ENCODE assay signal across 10 cellular contexts in genomic region chr19:1113986-1114483, GRCh38. TPM values are rescaled to one million over a fixed set of nuclear protein-coding genes. Genes with fewer than 3 reads are reported as not detected.
DNase-seq lines count a peak whose midpoint lies in the region; ATAC-seq and TF ChIP-seq lines count a peak whose summit lies in the region.
"Had no signal": no experiment of that assay in that cellular context is flagged by ENCODE, and none has a peak within 500 bp of the region (broad histone marks: within the 10 kb centered on the region; RNA-seq: fewer than 3 reads in every experiment).

No MANE protein-coding gene starts in this region.

- H3K4me3 Mint-ChIP-seq in MCF 10A (ENCODE audit: unreplicated experiment) (no peak overlapping the region), progenitor cell of endocrine pancreas (ENCODE audit: low read depth) (no peak overlapping the region)

- H3K36me3 Mint-ChIP-seq in MCF 10A (ENCODE audit: insufficient read depth, unreplicated experiment) (peaks cover 88% of the 10 kb centered on the region), progenitor cell of endocrine pancreas (ENCODE audit: insufficient read depth) (peaks cover 4% of the 10 kb centered on the region)

- H3K27me3 Mint-ChIP-seq in MCF 10A (ENCODE audit: insufficient read depth, unreplicated experiment) (no peaks in the 10 kb centered on the region), progenitor cell of endocrine pancreas (no peaks in the 10 kb centered on the region)

- POLR2A ChIA-PET in MCF 10A (lab: Yijun Ruan, JAX) = interaction anchor here (0.6 to 1.4 kb wide), 5 partner anchors 10 to 47 kb away, joined by 3 to 6 read pairs (median 3); partner anchors contain the start of gene GPX4

- H3K36me3 ChIP-seq in breast epithelium (no peaks in the 10 kb centered on the region), esophagus (ENCODE audit: control insufficient read depth in 2 of 2, insufficient read depth in 2 of 2, low read length in 1 of 2) (peaks cover 14 to 69% of the 10 kb centered on the region in 2 donors), osteoblast (ENCODE audit: insufficient read depth, low read length) (peaks cover 65% of the 10 kb centered on the region), upper lobe of left lung (peaks cover 45 to 99% (median 97%) of the 10 kb centered on the region in 4 donors)

- H3K27ac ChIP-seq in breast epithelium = peak overlapping the region; percentile 85 to 92
- peak overlapping the region; percentile 62 to 83 for H3K27ac ChIP-seq in esophagus (ENCODE audit: low read depth in 2 of 2, low read length in 1 of 2)
- peak overlapping the region; percentile 73 for H3K27ac ChIP-seq in osteoblast (ENCODE audit: low read depth, low read length)
- peak overlapping the region; percentile 61 to 88 (median 80) for H3K27ac ChIP-seq in upper lobe of left lung

- H3K27me3 ChIP-seq in breast epithelium = no peaks in the 10 kb centered on the region
- H3K27me3 ChIP-seq in esophagus (ENCODE audit: control insufficient read depth in 1 of 2, insufficient read depth in 2 of 2, low read length in 2 of 2) = no peaks in the 10 kb centered on the region
- no peaks in the 10 kb centered on the region for H3K27me3 ChIP-seq in osteoblast (ENCODE audit: insufficient read depth, low read length)
- no peaks in the 10 kb centered on the region for H3K27me3 ChIP-seq in upper lobe of left lung

- BruUV-seq in MCF 10A (replicated peaks; lab: Mats Ljungman, UMichigan) = no TSS peak

- H3K4me3 ChIP-seq in breast epithelium (peak overlapping the region in 1 of 3 donors; percentile 40), esophagus (ENCODE audit: low read depth in 1 of 2, low read length in 2 of 2) (no peak overlapping the region), osteoblast (ENCODE audit: insufficient read depth, low read length) (no peak overlapping the region), upper lobe of left lung (no peak overlapping the region)
- H3K4me3 ChIP-seq: lung had no signal

- TF ChIP-seq CTCF in breast epithelium (IDR thresholded peaks at IDR 0.05) (no peak), MCF 10A (IDR thresholded peaks at IDR 0.05; ENCODE audit: unreplicated experiment) (no peak), osteoblast (IDR thresholded peaks at IDR 0.05; ENCODE audit: extremely low read depth, low read depth, low read length) (no peak), upper lobe of left lung (IDR thresholded peaks at IDR 0.05) (no peak), progenitor cell of endocrine pancreas (IDR thresholded peaks at IDR 0.05; ENCODE audit: unreplicated experiment) (no peak)

- H3K4me2 ChIP-seq in osteoblast (ENCODE audit: insufficient read depth, low read length) = peak overlapping the region; percentile 10

- H3K79me2 ChIP-seq in osteoblast (ENCODE audit: insufficient read depth, low read length) = peaks cover 19% of the 10 kb centered on the region

- ATAC-seq in upper lobe of left lung (ENCODE audit: low FRiP score in 2 of 2) = no peak
- no peak for ATAC-seq in HG03108 (IDR thresholded peaks at IDR 0.05; ENCODE audit: unreplicated experiment)
- no peak for ATAC-seq in HG02759 (IDR thresholded peaks at IDR 0.05; ENCODE audit: unreplicated experiment)

- no peak overlapping the region for H3K27ac Mint-ChIP-seq in MCF 10A (ENCODE audit: low read depth, unreplicated experiment)
- no peak overlapping the region for H3K27ac Mint-ChIP-seq in progenitor cell of endocrine pancreas

- no peak for DNase-seq in breast epithelium (ENCODE audit: low spot score in 2 of 2)
- DNase-seq in MCF 10A (ENCODE audit: unreplicated experiment) = no peak
- DNase-seq in osteoblast (ENCODE audit: insufficient read length, low spot score, missing footprints) = no peak
- DNase-seq in upper lobe of left lung = peak in 1 of 2 donors; percentile 84
- no peak for DNase-seq in progenitor cell of endocrine pancreas (ENCODE audit: low spot score, unreplicated experiment)
- DNase-seq: cerebellar nuclear complex had no signal

- no peaks in the 10 kb centered on the region for H3K4me1 Mint-ChIP-seq in MCF 10A (ENCODE audit: insufficient read depth, unreplicated experiment)
- no peaks in the 10 kb centered on the region for H3K4me1 Mint-ChIP-seq in progenitor cell of endocrine pancreas (ENCODE audit: low read depth)

- H4K20me1 ChIP-seq in osteoblast (ENCODE audit: insufficient read depth, low read length) = peaks cover 43% of the 10 kb centered on the region

- intact Hi-C loops in breast epithelium (cut with DNase I; ENCODE audit: low total_unique reads) = no loop called here
- intact Hi-C loops in MCF 10A (cut with micrococcal nuclease) = loop anchor here (5.0 kb wide), 1 partner anchor 78 kb away; no protein-coding TSS in a partner anchor

- TF ChIP-seq POLR2A in breast epithelium (IDR thresholded peaks at IDR 0.05) (no peak), upper lobe of left lung (IDR thresholded peaks at IDR 0.05) (no peak)

- H3K4me1 ChIP-seq in breast epithelium = peaks cover 17 to 18% of the 10 kb centered on the region in 2 donors
- peaks cover 6 to 45% of the 10 kb centered on the region in 2 donors for H3K4me1 ChIP-seq in esophagus (ENCODE audit: control insufficient read depth in 2 of 2, insufficient read depth in 2 of 2, low read length in 1 of 2)
- peaks cover 5% of the 10 kb centered on the region for H3K4me1 ChIP-seq in osteoblast (ENCODE audit: insufficient read depth, low read length)
- peaks cover 20 to 31% (median 23%) of the 10 kb centered on the region in 4 donors for H3K4me1 ChIP-seq in upper lobe of left lung

- no peak overlapping the region for H2AFZ ChIP-seq in osteoblast (ENCODE audit: low read length)

- CTCF ChIA-PET in MCF 10A (lab: Yijun Ruan, JAX) = interaction anchor here (0.5 to 1.4 kb wide), 9 partner anchors 9 to 127 kb away, joined by 3 to 4 read pairs (median 3); partner anchors contain the start of gene ATP5F1D

- 84 to 87% methylated on average over 25 of the region's 25 CpGs for WGBS in esophagus, 2 donors
- 92 to 98% methylated on average over 23 to 25 of the region's 25 CpGs for WGBS in upper lobe of left lung, 2 donors

- no peak for TF ChIP-seq EP300 in upper lobe of left lung (IDR thresholded peaks at IDR 0.05)

- no peaks in the 10 kb centered on the region for H3K9me3 ChIP-seq in breast epithelium
- no peaks in the 10 kb centered on the region for H3K9me3 ChIP-seq in esophagus (ENCODE audit: control insufficient read depth in 2 of 2, insufficient read depth in 1 of 2, low read depth in 1 of 2, low read length in 1 of 2)
- H3K9me3 ChIP-seq in osteoblast (ENCODE audit: low read depth, low read length) = no peaks in the 10 kb centered on the region
- H3K9me3 ChIP-seq in upper lobe of left lung = no peaks in the 10 kb centered on the region

- H3K9me3 Mint-ChIP-seq in MCF 10A (ENCODE audit: unreplicated experiment) (no peaks in the 10 kb centered on the region), progenitor cell of endocrine pancreas (ENCODE audit: low read depth) (no peaks in the 10 kb centered on the region)

RNA-seq across cellular contexts. Expression of gene GPX4, which starts 10.2 kb away (rescaled TPM):
- total RNA-seq in breast epithelium = 1,000 to 10,000 TPM in 1 of 3 donors, 100 to 1,000 TPM in 2; 357 to 1,796 (median 492) TPM
- total RNA-seq in MCF 10A (2022) = 179 and 191 TPM in 2 replicates
- 100 to 1,000 TPM; 271 to 294 TPM for polyA plus RNA-seq in esophagus
- 515 TPM in 2 replicates for total RNA-seq in osteoblast
- 100 to 1,000 TPM; 370 to 717 (median 484) TPM for total RNA-seq in upper lobe of left lung
- 231 and 236 TPM in 2 replicates for total RNA-seq in progenitor cell of endocrine pancreas

RNA-seq across cellular contexts. Expression of gene POLR2E, which starts 18.9 kb away (rescaled TPM):
- total RNA-seq in breast epithelium (100 to 1,000 TPM in 1 of 3 donors, 10 to 100 TPM in 2; 65.9 to 175 (median 89.1) TPM), MCF 10A (2022) (184 and 201 TPM in 2 replicates), osteoblast (70.2 and 74.0 TPM in 2 replicates), upper lobe of left lung (100 to 1,000 TPM in 4 of 6 donors, 10 to 100 TPM in 2; 50.0 to 176 (median 103) TPM), progenitor cell of endocrine pancreas (161 TPM in 2 replicates)
- 100 to 1,000 TPM in 1 of 2 donors, 10 to 100 TPM in 1; 77.9 to 162 TPM for polyA plus RNA-seq in esophagus

RNA-seq across cellular contexts. Expression of gene ARHGAP45, which starts 47.1 kb away (rescaled TPM):
- total RNA-seq in breast epithelium (10 to 100 TPM; 18.7 to 43.2 (median 23.9) TPM), MCF 10A (2022) (11.9 and 15.3 TPM in 2 replicates), osteoblast (0.59 and 0.72 TPM in 2 replicates), upper lobe of left lung (100 to 1,000 TPM in 4 of 6 donors, 10 to 100 TPM in 2; 91.6 to 332 (median 123) TPM), progenitor cell of endocrine pancreas (6.1 and 8.1 TPM in 2 replicates)
- 10 to 100 TPM in 1 of 2 donors, 1 to 10 TPM in 1; 8.9 to 17.7 TPM for polyA plus RNA-seq in esophagus
